Comparison of ENCODE assay signal across 8 cellular contexts in the genomic region with DNA sequence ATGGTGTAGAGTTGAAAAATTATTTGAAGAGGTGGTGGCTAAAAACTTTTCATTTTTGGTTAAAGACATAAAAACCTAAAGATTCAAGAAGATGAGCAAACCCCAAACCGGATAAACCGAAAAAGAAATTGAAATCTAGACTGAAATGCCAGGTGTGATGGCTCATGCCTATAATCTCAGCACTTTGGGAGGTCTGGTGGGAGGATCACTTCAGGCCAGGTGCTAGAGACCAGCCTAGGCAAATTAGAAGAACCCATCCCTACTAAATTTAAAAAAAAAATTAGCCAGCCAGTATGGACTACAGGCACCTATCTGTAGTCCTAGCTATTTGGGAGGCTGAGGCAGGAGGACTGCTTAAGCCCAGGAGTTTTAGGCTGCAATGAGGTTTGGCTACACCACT.
"Had no signal": no experiment of that assay in that cellular context is flagged by ENCODE, and none has a peak within 500 bp of the region (broad histone marks: within the 10 kb centered on the region; RNA-seq: fewer than 3 reads in every experiment).

No MANE protein-coding gene starts in this region.

- H2AFZ ChIP-seq: GM23248 had no signal

- H3K27ac ChIP-seq: GM23248, HL-60 had no signal

- DNase-seq: GM23248, GOT3, H7, HFFc6 had no signal

- H3K4me1 ChIP-seq: HAP-1 had no signal

- H3K9me3 ChIP-seq: HAP-1 had no signal

- H3K4me3 ChIP-seq: GM23248, HAP-1 had no signal

- ATAC-seq: HCT116, HepG2 had no signal

- H3K36me3 ChIP-seq: HAP-1 had no signal

- H3K9ac ChIP-seq: GM23248 had no signal
